ENCODE assay signal across 27 cellular contexts in the genomic region with DNA sequence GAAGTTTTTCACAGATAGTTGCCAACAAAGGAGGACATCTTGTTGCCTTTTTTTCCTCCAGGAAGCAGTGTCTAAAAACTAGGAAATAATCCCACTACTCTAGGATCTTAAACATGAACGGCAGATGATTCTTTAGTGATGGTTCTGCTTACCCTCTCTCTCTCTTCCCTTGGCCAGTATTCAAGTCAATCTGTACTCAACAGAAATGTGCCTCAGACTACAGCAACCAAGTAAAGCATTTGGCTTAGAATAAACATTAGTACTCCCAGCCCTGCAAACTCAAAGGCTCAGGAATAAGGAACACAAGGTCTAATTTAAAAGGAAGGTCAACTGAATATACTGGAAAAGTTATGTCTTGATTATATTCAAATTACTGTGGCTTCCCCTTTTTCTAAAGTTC. TPM values are rescaled to one million over a fixed set of nuclear protein-coding genes. Genes with fewer than 3 reads are reported as not detected.
DNase-seq lines count a peak whose midpoint lies in the region; ATAC-seq and TF ChIP-seq lines count a peak whose summit lies in the region.
"Had no signal": no experiment of that assay in that cellular context is flagged by ENCODE, and none has a peak within 500 bp of the region (broad histone marks: within the 10 kb centered on the region; RNA-seq: fewer than 3 reads in every experiment).

No MANE protein-coding gene starts in this region.

- no peak overlapping the region for H4K91ac ChIP-seq in trophoblast cell (ENCODE audit: low read depth, low read length)

- no peaks in the 10 kb centered on the region for H3K27me3 Mint-ChIP-seq in WTC11 (ENCODE audit: low read depth)
- H3K27me3 Mint-ChIP-seq: activated CD4-positive, alpha-beta memory T cell treated with anti-CD3 and anti-CD28 coated beads for 36 hours; activated naive CD4-positive, alpha-beta T cell treated with anti-CD3 and anti-CD28 coated beads, Interleukin-2, amount 50 U/mL, for 24 hours; CD4-positive, alpha-beta memory T cell; dendritic cell treated with granulocyte-macrophage colony-stimulating factor and Interleukin-4, amounts not matched to agents 40 ng/mL and 50 ng/mL, for 4 days had no signal

- no CpG with 5 or more reads among the region's 1 CpG for WGBS in trophoblast cell (ENCODE audit: extremely low coverage, insufficient coverage, insufficient read length)

- no peak overlapping the region for H3K4me2 ChIP-seq in trophoblast cell (ENCODE audit: low read length)

- H3K79me2 ChIP-seq in trophoblast cell (ENCODE audit: control insufficient read depth, insufficient read depth, low read length, poor library complexity) = peaks cover 2% of the 10 kb centered on the region

- H3K27ac Mint-ChIP-seq in WTC11 = peak overlapping the region; percentile 60
- H3K27ac Mint-ChIP-seq: activated CD4-positive, alpha-beta memory T cell treated with anti-CD3 and anti-CD28 coated beads for 36 hours; activated naive CD4-positive, alpha-beta T cell treated with anti-CD3 and anti-CD28 coated beads, Interleukin-2, amount 50 U/mL, for 24 hours; activated T-helper 2 cell treated with anti-CD3 and anti-CD28 coated beads, Interferon-gamma antibody, Interleukin-2, Interleukin-4, amounts not matched to agents 10 μg/mL and 5 μg/mL and 100 μg/mL, durations not matched to agents 14 hours and 24 hours and 36 hours; CD4-positive, alpha-beta memory T cell; dendritic cell treated with granulocyte-macrophage colony-stimulating factor and Interleukin-4, amounts not matched to agents 40 ng/mL and 50 ng/mL, for 4 days had no signal

- peaks cover 65% of the 10 kb centered on the region for H3K4me1 ChIP-seq in HEK293 (ENCODE audit: control insufficient read depth, insufficient read depth, low read length)
- H3K4me1 ChIP-seq in trophoblast cell (ENCODE audit: control insufficient read depth in 1 of 2, insufficient read depth in 2 of 2, low read length in 2 of 2) = peaks cover 0 to 3% of the 10 kb centered on the region in 2 experiments

- H4K12ac ChIP-seq in trophoblast cell (ENCODE audit: low read depth, low read length) = no peak overlapping the region

- no peak overlapping the region for H2BK12ac ChIP-seq in trophoblast cell (ENCODE audit: low read length)

- no peaks in the 10 kb centered on the region for H3K79me1 ChIP-seq in trophoblast cell (ENCODE audit: low read length)

- peak overlapping the region; percentile 15 for H3K4ac ChIP-seq in trophoblast cell (ENCODE audit: low read depth, low read length)

- no peak overlapping the region for H2BK5ac ChIP-seq in trophoblast cell (ENCODE audit: low read depth, low read length, poor library complexity)

- no peak overlapping the region for H3K27ac ChIP-seq in HEK293 (ENCODE audit: extremely low read depth, low read depth, low read length)
- no peak overlapping the region for H3K27ac ChIP-seq in trophoblast cell (ENCODE audit: low read depth, low read length)
- H3K27ac ChIP-seq: thoracic aorta had no signal

- no peak overlapping the region for H4K8ac ChIP-seq in trophoblast cell (ENCODE audit: low read depth, low read length)

- CTCF ChIA-PET in HEK293 (lab: Yijun Ruan, JAX) = interaction anchor here (1.1 to 15.7 kb wide), 4 partner anchors 10 to 75 kb away, joined by 3 to 235 read pairs (median 5); partner anchors contain the start of gene NPTN
- CTCF ChIA-PET in WTC11 (lab: Charles Lee) = interaction anchor here (0.6 to 2.1 kb wide), 4 partner anchors 12 to 304 kb away, joined by 3 to 22 read pairs (median 4); no protein-coding TSS in a partner anchor

- TF ChIP-seq CTCF in HEK293 (tag by site-specific recombination; IDR thresholded peaks at IDR 0.05) (no peak), WTC11 (IDR thresholded peaks at IDR 0.05) (no peak)

- no peak overlapping the region for H2BK120ac ChIP-seq in trophoblast cell (ENCODE audit: insufficient read depth, low read length, poor library complexity)

- no peak overlapping the region for H3K23ac ChIP-seq in trophoblast cell (ENCODE audit: low read length)

- POLR2A ChIA-PET in HEK293 (lab: Yijun Ruan, JAX) (no interaction called here), WTC11 (lab: Charles Lee) (interaction anchor here (1.7 kb wide), 1 partner anchor 19 kb away, joined by 3 read pairs; no protein-coding TSS in a partner anchor)

- no peak overlapping the region for H3K4me3 ChIP-seq in HEK293 (ENCODE audit: low read depth, low read length)
- no peak overlapping the region for H3K4me3 ChIP-seq in trophoblast cell (ENCODE audit: low read depth, low read length)
- H3K4me3 ChIP-seq: K562, lung, thoracic aorta had no signal

- H3K18ac ChIP-seq in trophoblast cell (ENCODE audit: low read length) = no peak overlapping the region

- ATAC-seq in WTC11 (no peak), GM18909 (IDR thresholded peaks at IDR 0.05; ENCODE audit: poor library complexity, unreplicated experiment) (no peak), HG02759 (IDR thresholded peaks at IDR 0.05; ENCODE audit: unreplicated experiment) (no peak)
- ATAC-seq: K562, sciatic nerve had no signal

- no peak overlapping the region for H2AFZ ChIP-seq in trophoblast cell (ENCODE audit: insufficient read depth, low read length, poor library complexity)

- no peaks in the 10 kb centered on the region for H3K36me3 Mint-ChIP-seq in WTC11
- H3K36me3 Mint-ChIP-seq: activated CD4-positive, alpha-beta memory T cell treated with anti-CD3 and anti-CD28 coated beads for 36 hours; activated naive CD4-positive, alpha-beta T cell treated with anti-CD3 and anti-CD28 coated beads, Interleukin-2, amount 50 U/mL, for 24 hours; CD4-positive, alpha-beta memory T cell had no signal

- H3K9me3 Mint-ChIP-seq in WTC11 = no peaks in the 10 kb centered on the region
- H3K9me3 Mint-ChIP-seq: activated CD4-positive, alpha-beta memory T cell treated with anti-CD3 and anti-CD28 coated beads for 36 hours; activated naive CD4-positive, alpha-beta T cell treated with anti-CD3 and anti-CD28 coated beads, Interleukin-2, amount 50 U/mL, for 24 hours; activated T-helper 2 cell treated with anti-CD3 and anti-CD28 coated beads, Interferon-gamma antibody, Interleukin-2, Interleukin-4, amounts not matched to agents 10 μg/mL and 5 μg/mL and 100 μg/mL, durations not matched to agents 14 hours and 24 hours and 36 hours; CD4-positive, alpha-beta memory T cell; dendritic cell treated with granulocyte-macrophage colony-stimulating factor and Interleukin-4, amounts not matched to agents 40 ng/mL and 50 ng/mL, for 4 days; neural crest cell had no signal

- peaks cover 81% of the 10 kb centered on the region for H3K4me1 Mint-ChIP-seq in WTC11

- H3K9ac ChIP-seq in trophoblast cell (ENCODE audit: low read length) = no peak overlapping the region

- H3K9me3 ChIP-seq in HEK293 (ENCODE audit: control insufficient read depth, insufficient read depth, low read depth, low read length) (no peaks in the 10 kb centered on the region), trophoblast cell (ENCODE audit: insufficient read depth, low read depth, low read length) (no peaks in the 10 kb centered on the region)
- H3K9me3 ChIP-seq: thoracic aorta had no signal

- no peaks in the 10 kb centered on the region for H3K36me3 ChIP-seq in HEK293 (ENCODE audit: control insufficient read depth in 2 of 2, insufficient read depth in 1 of 2, low read length in 2 of 2)
- no peaks in the 10 kb centered on the region for H3K36me3 ChIP-seq in trophoblast cell (ENCODE audit: control insufficient read depth in 1 of 2, insufficient read depth in 2 of 2, low read length in 2 of 2)
- H3K36me3 ChIP-seq: thoracic aorta had no signal

- no peak for DNase-seq in WTC11 (ENCODE audit: low spot score)
- peak; percentile 19 for DNase-seq in hepatic stellate cell (ENCODE audit: low spot score)
- no peak for DNase-seq in trophoblast cell
- no peak for DNase-seq in CD1c-positive myeloid dendritic cell (ENCODE audit: extremely low spot score)
- DNase-seq in DMS114 treated with DMSO at 0.1 percent for 48 hours (lab: John Stamatoyannopoulos, UW; ENCODE audit: unreplicated experiment) = no peak
- DNase-seq: activated CD4-positive, alpha-beta memory T cell treated with anti-CD3 and anti-CD28 coated beads for 36 hours; activated CD8-positive, alpha-beta memory T cell treated with anti-CD3 and anti-CD28 coated beads, Interleukin-2, amount 50 U/mL, for 48 hours; CD4-positive, alpha-beta memory T cell; kidney; NCI-H1105 treated with DMSO at 0.1 percent for 48 hours; NCI-H2081; NCI-H226; posterior cingulate gyrus; stimulated activated CD4-positive, alpha-beta T cell treated with anti-CD3 and anti-CD28 coated beads, Interleukin-15, amount 100 ng/mL, for 24 hours; stimulated activated naive CD4-positive, alpha-beta T cell; T-helper 1 cell had no signal

- no peak overlapping the region for H3K14ac ChIP-seq in trophoblast cell (ENCODE audit: low read length)

- no peak overlapping the region for H3K4me3 Mint-ChIP-seq in WTC11
- H3K4me3 Mint-ChIP-seq: activated CD4-positive, alpha-beta memory T cell treated with anti-CD3 and anti-CD28 coated beads for 36 hours; activated naive CD4-positive, alpha-beta T cell treated with anti-CD3 and anti-CD28 coated beads, Interleukin-2, amount 50 U/mL, for 24 hours; CD4-positive, alpha-beta memory T cell; dendritic cell treated with granulocyte-macrophage colony-stimulating factor and Interleukin-4, amounts not matched to agents 40 ng/mL and 50 ng/mL, for 4 days; neural crest cell had no signal

- H2AK5ac ChIP-seq in trophoblast cell (ENCODE audit: low read length) = no peak overlapping the region

- H3K27me3 ChIP-seq in trophoblast cell (ENCODE audit: insufficient read depth, low read length) = no peaks in the 10 kb centered on the region

TF ChIP-seq in HEK293, 187 proteins besides CTCF, POLR2A, EP300 and RAD21:
- TF ChIP-seq ZNF138 (tag by site-specific recombination; IDR thresholded peaks at IDR 0.05; ENCODE audit: borderline replicate concordance) = no peak
- peak; percentile 39; the same call in 1 of the 2 replicates for TF ChIP-seq ZBTB17 (tag by site-specific recombination; IDR thresholded peaks at IDR 0.05)

TF ChIP-seq in WTC11, 78 proteins besides CTCF, POLR2A, EP300 and RAD21 (continues in another document):
- TF ChIP-seq USF2 (CRISPR knock-in tag; IDR thresholded peaks at IDR 0.05) = no peak
- no peak for TF ChIP-seq TEAD1 (CRISPR knock-in tag; IDR thresholded peaks at IDR 0.05)
- TF ChIP-seq ZNF232 (CRISPR knock-in tag; IDR thresholded peaks at IDR 0.05) = no peak
- TF ChIP-seq ZNF396 (CRISPR knock-in tag; IDR thresholded peaks at IDR 0.05; ENCODE audit: borderline replicate concordance) = no peak

RNA-seq across cellular contexts. Expression of gene NPTN, which starts 8.7 kb away (rescaled TPM):
- 96.1 to 116 TPM (median 102 TPM) in 3 replicates for total RNA-seq in WTC11 (2021)
- 102 and 104 TPM in 2 replicates for polyA plus RNA-seq in trophoblast cell (2013)

RNA-seq across cellular contexts. Expression of gene CD276, which starts 59.7 kb away (rescaled TPM):
- total RNA-seq in WTC11 (2021) = 146 to 153 TPM (median 150 TPM) in 3 replicates
- polyA plus RNA-seq in trophoblast cell (2013) = 262 and 276 TPM in 2 replicates
- polyA plus RNA-seq: CD4-positive, alpha-beta memory T cell had no signal
